ENCODE assay signal across 8 cellular contexts in the genomic region with DNA sequence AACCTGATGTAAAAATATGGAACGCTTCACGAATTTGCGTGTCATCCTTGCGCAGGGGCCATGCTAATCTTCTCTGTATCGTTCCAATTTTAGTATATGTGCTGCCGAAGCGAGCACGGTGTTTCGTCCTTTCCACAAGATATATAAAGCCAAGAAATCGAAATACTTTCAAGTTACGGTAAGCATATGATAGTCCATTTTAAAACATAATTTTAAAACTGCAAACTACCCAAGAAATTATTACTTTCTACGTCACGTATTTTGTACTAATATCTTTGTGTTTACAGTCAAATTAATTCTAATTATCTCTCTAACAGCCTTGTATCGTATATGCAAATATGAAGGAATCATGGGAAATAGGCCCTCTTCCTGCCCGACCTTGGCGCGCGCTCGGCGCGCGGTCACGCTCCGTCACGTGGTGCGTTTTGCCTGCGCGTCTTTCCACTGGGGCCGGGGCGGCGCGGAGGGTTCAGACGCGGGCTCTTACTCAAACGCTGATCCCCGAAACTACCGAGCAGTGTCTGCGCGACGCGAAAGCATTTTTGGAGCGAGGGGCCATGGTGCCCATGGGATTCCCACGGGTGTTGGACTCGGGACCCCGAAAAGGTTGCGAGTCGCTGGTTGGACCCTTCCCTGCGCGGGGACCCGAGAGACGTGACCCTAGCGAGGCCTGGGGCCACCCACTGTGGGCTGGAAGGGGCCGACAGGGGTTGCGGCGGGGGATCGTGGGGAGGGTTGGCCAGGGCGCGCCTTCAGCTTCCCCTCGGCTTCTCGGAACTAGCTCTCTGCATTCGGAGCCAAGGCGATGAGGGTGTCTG. TPM values are rescaled to one million over a fixed set of nuclear protein-coding genes. Genes with fewer than 3 reads are reported as not detected.
DNase-seq lines count a peak whose midpoint lies in the region; ATAC-seq and TF ChIP-seq lines count a peak whose summit lies in the region.

TSS of gene RNU6-1 (minus strand) at position 117 of the 818 bp plus-strand sequence.

- H3K23ac ChIP-seq in trophoblast cell (ENCODE audit: low read length): no peak within 1 kb of the TSS

- peak within 1 kb of the TSS; percentile 68 for H3K4me3 ChIP-seq in GM12875 (ENCODE audit: low read depth, low read length)
- peak within 1 kb of the TSS; percentile 96 for H3K4me3 ChIP-seq in cardiac muscle cell
- peak within 1 kb of the TSS; percentile 96 for H3K4me3 ChIP-seq in trophoblast cell (ENCODE audit: low read depth, low read length)
- H3K4me3 ChIP-seq in transverse colon: peak within 1 kb of the TSS; percentile 80 to 94 (median 90)

- DNase-seq in NCI-H1436 (lab: John Stamatoyannopoulos, UW) (peak; percentile 88), SW480 (ENCODE audit: low spot score) (peak; percentile 95), cardiac muscle cell (ENCODE audit: low read depth in 1 of 2, low spot score in 1 of 2) (peak; percentile 92 to 95), trophoblast cell (peak; percentile 81 to 94), transverse colon (peak; percentile 94)

- peak within 1 kb of the TSS; percentile 77 for H3K18ac ChIP-seq in trophoblast cell (ENCODE audit: low read length)

- H3K27ac ChIP-seq in adipose tissue (ENCODE audit: low read depth, low read length) (peak within 1 kb of the TSS; percentile 72), cardiac muscle cell (peak within 1 kb of the TSS; percentile 90), trophoblast cell (ENCODE audit: low read depth, low read length) (peak within 1 kb of the TSS; percentile 76), transverse colon (peak within 1 kb of the TSS; percentile 97 to 100 (median 98))

- H3K4me1 ChIP-seq in cardiac muscle cell (ENCODE audit: low read depth): peaks cover 27% of the 10 kb centered on the region
- peaks cover 16 to 27% of the 10 kb centered on the region in 2 experiments for H3K4me1 ChIP-seq in trophoblast cell (ENCODE audit: control insufficient read depth in 1 of 2, insufficient read depth in 2 of 2, low read length in 2 of 2)
- peaks cover 12 to 35% (median 29%) of the 10 kb centered on the region in 4 donors for H3K4me1 ChIP-seq in transverse colon

- 0 to 1% (median 0%) methylated on average over 62 of the region's 62 CpGs for WGBS in adipose tissue, 3 donors
- no CpG with 5 or more reads among the region's 62 CpGs for whole genome bisulfite sequencing in trophoblast cell (ENCODE audit: extremely low coverage, insufficient coverage, insufficient read length)
- 0 to 1% methylated on average over 14 to 60 of the region's 62 CpGs for WGBS in transverse colon (ENCODE audit: low coverage in 1 of 2), 2 donors

- H3K27me3 ChIP-seq in cardiac muscle cell: peaks cover 39% of the 10 kb centered on the region
- peaks cover 10% of the 10 kb centered on the region for H3K27me3 ChIP-seq in trophoblast cell (ENCODE audit: insufficient read depth, low read length)
- peaks cover 11% of the 10 kb centered on the region for H3K27me3 ChIP-seq in transverse colon

- H2BK5ac ChIP-seq in trophoblast cell (ENCODE audit: low read depth, low read length, poor library complexity): peak within 1 kb of the TSS; percentile 37

- H3K36me3 ChIP-seq in cardiac muscle cell (no peaks in the 10 kb centered on the region), trophoblast cell (ENCODE audit: control insufficient read depth in 1 of 2, insufficient read depth in 2 of 2, low read length in 2 of 2) (no peaks in the 10 kb centered on the region), transverse colon (no peaks in the 10 kb centered on the region)

- no peak within 1 kb of the TSS for H2AK5ac ChIP-seq in trophoblast cell (ENCODE audit: low read length)

- peak within 1 kb of the TSS; percentile 86 for H3K14ac ChIP-seq in trophoblast cell (ENCODE audit: low read length)

- H4K91ac ChIP-seq in trophoblast cell (ENCODE audit: low read depth, low read length): peak within 1 kb of the TSS; percentile 81

- peak; percentile 93 for ATAC-seq in HG02798 (IDR thresholded peaks at IDR 0.05; ENCODE audit: poor library complexity, unreplicated experiment)

- H2BK120ac ChIP-seq in trophoblast cell (ENCODE audit: insufficient read depth, low read length, poor library complexity): peak within 1 kb of the TSS; percentile 29

- H3K79me2 ChIP-seq in trophoblast cell (ENCODE audit: control insufficient read depth, insufficient read depth, low read length, poor library complexity): peaks cover 4% of the 10 kb centered on the region

- H4K8ac ChIP-seq in trophoblast cell (ENCODE audit: low read depth, low read length): peak within 1 kb of the TSS; percentile 60

- peak; percentile 86 for TF ChIP-seq POLR2A in transverse colon (IDR thresholded peaks at IDR 0.05)

- no peaks in the 10 kb centered on the region for H3K9me3 ChIP-seq in cardiac muscle cell (ENCODE audit: low read depth)
- H3K9me3 ChIP-seq in trophoblast cell (ENCODE audit: insufficient read depth, low read depth, low read length): no peaks in the 10 kb centered on the region
- no peaks in the 10 kb centered on the region for H3K9me3 ChIP-seq in transverse colon

- intact Hi-C loops in transverse colon (cut with DNase I; ENCODE audit: low total_unique reads): loop anchor here (10.0 kb wide), 1 partner anchor 375 kb away; no protein-coding TSS in a partner anchor

- TF ChIP-seq EP300 in transverse colon (IDR thresholded peaks at IDR 0.05; ENCODE audit: low read depth): no peak

- H2BK12ac ChIP-seq in trophoblast cell (ENCODE audit: low read length): peak within 1 kb of the TSS; percentile 55

- H3K79me1 ChIP-seq in trophoblast cell (ENCODE audit: low read length): peaks cover 12% of the 10 kb centered on the region

- H3K4ac ChIP-seq in trophoblast cell (ENCODE audit: low read depth, low read length): peak within 1 kb of the TSS; percentile 53

- peak within 1 kb of the TSS; percentile 99 for H3K9ac ChIP-seq in trophoblast cell (ENCODE audit: low read length)

- H4K12ac ChIP-seq in trophoblast cell (ENCODE audit: low read depth, low read length): peak within 1 kb of the TSS; percentile 13

- peak within 1 kb of the TSS; percentile 73 for H3K4me2 ChIP-seq in trophoblast cell (ENCODE audit: low read length)

- peak within 1 kb of the TSS; percentile 64 for H2AFZ ChIP-seq in trophoblast cell (ENCODE audit: insufficient read depth, low read length, poor library complexity)

- TF ChIP-seq CTCF in GM12875 (IDR thresholded peaks at IDR 0.05; ENCODE audit: borderline replicate concordance, insufficient read depth, low read depth, low read length) (no peak), cardiac muscle cell (IDR thresholded peaks at IDR 0.05; ENCODE audit: low read depth, low read length) (no peak), transverse colon (IDR thresholded peaks at IDR 0.05) (no peak)

- in situ Hi-C loops in transverse colon (cut with MboI; ENCODE audit: low pct_ligation_motif_present in 1 of 4, low pct_unique_long_range_greater_than_20kb in 1 of 4, low sequenced_read_pairs in 3 of 4): loop anchor here (10.0 to 25.0 kb wide), 5 partner anchors 325 to 903 kb away; no protein-coding TSS in a partner anchor

RNA-seq across cellular contexts. Expression of gene RNU6-1, which starts in this region (rescaled TPM):
- not detected for polyA plus RNA-seq in adipose tissue
- not detected in 2 replicates for total RNA-seq in cardiac muscle cell
- not detected in 2 replicates for polyA plus RNA-seq in cardiac muscle cell
- polyA plus RNA-seq in trophoblast cell (2013): not detected in 2 replicates
- total RNA-seq in transverse colon: not detected

Comparison
In these comparisons a context has a peak if more than half of its experiments do, and no peak if none do; other contexts are left out.
1. Peak in every context shown above with its lines: DNase-seq, ATAC-seq, H3K4me3 ChIP-seq and H3K27ac ChIP-seq.
2. Peak in DNase-seq, H3K4me3 ChIP-seq and H3K27ac ChIP-seq in cardiac muscle cell; RNA of the gene not detected or under 1 TPM.
3. Peak in DNase-seq, H3K4me3 ChIP-seq and H3K27ac ChIP-seq in transverse colon; RNA of the gene not detected or under 1 TPM.